In genomic region chr14:102949062-102949800, GRCh38 we compare ENCODE assay signal across 8 cellular contexts. TPM values are rescaled to one million over a fixed set of nuclear protein-coding genes. Genes with fewer than 3 reads are reported as not detected.
A peak's percentile ranks its signal among the peaks of the same experiment; 100 is the strongest.
DNase-seq lines count a peak whose midpoint lies in the region; ATAC-seq lines count a peak whose summit lies in the region.

No MANE protein-coding gene starts in this region.

- peaks cover 21 to 24% (median 21%) of the 10 kb centered on the region in 3 donors for H3K4me1 ChIP-seq in skeletal muscle tissue (ENCODE audit: control insufficient read depth in 3 of 3, insufficient read depth in 3 of 3, low read length in 3 of 3)

- no peaks in the 10 kb centered on the region for H3K27me3 ChIP-seq in skeletal muscle tissue (ENCODE audit: control insufficient read depth in 3 of 3, insufficient read depth in 3 of 3, low read length in 3 of 3)

- H3K4me1 Mint-ChIP-seq in activated naive CD4-positive, alpha-beta T cell treated with anti-CD3 and anti-CD28 coated beads for 36 hours (ENCODE audit: low read depth), result peaks cover 29% of the 10 kb centered on the region
- peaks cover 15% of the 10 kb centered on the region for H3K4me1 Mint-ChIP-seq in activated naive CD8-positive, alpha-beta T cell treated with anti-CD3 and anti-CD28 coated beads, Interleukin-2, amount 50 U/mL, for 24 hours

- peak overlapping the region; percentile 45 to 64 (median 57) for H3K9ac ChIP-seq in skeletal muscle tissue (ENCODE audit: low read depth in 1 of 3, low read length in 3 of 3)

- ATAC-seq in activated naive CD8-positive, alpha-beta T cell treated with anti-CD3 and anti-CD28 coated beads, Interleukin-2, amount 50 U/mL, for 24 hours, result peak; percentile 71
- ATAC-seq in GM18858 (IDR thresholded peaks at IDR 0.05; ENCODE audit: unreplicated experiment) (no peak), HG02884 (IDR thresholded peaks at IDR 0.05; ENCODE audit: unreplicated experiment) (no peak)

- H3K4me3 ChIP-seq in skeletal muscle tissue (ENCODE audit: low read length in 3 of 3), result peak overlapping the region in 2 of 3 donors; percentile 24 to 35

- H3K4me3 Mint-ChIP-seq in activated naive CD4-positive, alpha-beta T cell treated with anti-CD3 and anti-CD28 coated beads for 36 hours, result peak overlapping the region; percentile 4
- peak overlapping the region; percentile 12 for H3K4me3 Mint-ChIP-seq in activated naive CD8-positive, alpha-beta T cell treated with anti-CD3 and anti-CD28 coated beads, Interleukin-2, amount 50 U/mL, for 24 hours

- no peaks in the 10 kb centered on the region for H3K27me3 Mint-ChIP-seq in activated naive CD4-positive, alpha-beta T cell treated with anti-CD3 and anti-CD28 coated beads for 36 hours (ENCODE audit: low read depth)
- H3K27me3 Mint-ChIP-seq in activated naive CD8-positive, alpha-beta T cell treated with anti-CD3 and anti-CD28 coated beads, Interleukin-2, amount 50 U/mL, for 24 hours, result no peaks in the 10 kb centered on the region

- peak overlapping the region; percentile 28 for H3K27ac Mint-ChIP-seq in activated naive CD4-positive, alpha-beta T cell treated with anti-CD3 and anti-CD28 coated beads for 36 hours
- H3K27ac Mint-ChIP-seq in activated naive CD8-positive, alpha-beta T cell treated with anti-CD3 and anti-CD28 coated beads, Interleukin-2, amount 50 U/mL, for 24 hours, result peak overlapping the region; percentile 71

- H3K9me3 Mint-ChIP-seq in activated naive CD4-positive, alpha-beta T cell treated with anti-CD3 and anti-CD28 coated beads for 36 hours, result no peaks in the 10 kb centered on the region
- H3K9me3 Mint-ChIP-seq in activated naive CD8-positive, alpha-beta T cell treated with anti-CD3 and anti-CD28 coated beads, Interleukin-2, amount 50 U/mL, for 24 hours, result no peaks in the 10 kb centered on the region

- H3K27ac ChIP-seq in skeletal muscle tissue (ENCODE audit: low read depth, low read length), result peak overlapping the region; percentile 82

- CTCF ChIA-PET in activated naive CD4-positive, alpha-beta T cell treated with anti-CD3 and anti-CD28 coated beads for 36 hours (lab: Charles Lee), result interaction anchor here (0.6 to 0.9 kb wide), 5 partner anchors 189 to 953 kb away, joined by 3 to 6 read pairs (median 3); no protein-coding TSS in a partner anchor

- no peaks in the 10 kb centered on the region for H3K9me3 ChIP-seq in skeletal muscle tissue (ENCODE audit: control insufficient read depth in 3 of 3, low read length in 3 of 3)

- intact Hi-C loops in activated naive CD4-positive, alpha-beta T cell treated with anti-CD3 and anti-CD28 coated beads for 36 hours (cut with micrococcal nuclease), result no loop called here

- peak; percentile 69 for DNase-seq in activated naive CD4-positive, alpha-beta T cell treated with anti-CD3 and anti-CD28 coated beads for 36 hours
- no peak for DNase-seq in activated naive CD4-positive, alpha-beta T cell treated with Interleukin-2 at 50 U/mL for 16 hours
- DNase-seq in NAMALWA (ENCODE audit: low spot score) (peak; percentile 83), hippocampal formation (lab: John Stamatoyannopoulos, UW) (no peak)
- DNase-seq in activated naive CD8-positive, alpha-beta T cell treated with anti-CD3 and anti-CD28 coated beads, Interleukin-2, amount 50 U/mL, for 24 hours, result peak; percentile 36

- no peaks in the 10 kb centered on the region for H3K36me3 Mint-ChIP-seq in activated naive CD4-positive, alpha-beta T cell treated with anti-CD3 and anti-CD28 coated beads for 36 hours (ENCODE audit: low read depth)
- no peaks in the 10 kb centered on the region for H3K36me3 Mint-ChIP-seq in activated naive CD8-positive, alpha-beta T cell treated with anti-CD3 and anti-CD28 coated beads, Interleukin-2, amount 50 U/mL, for 24 hours (ENCODE audit: low read depth)

- H3K36me3 ChIP-seq in skeletal muscle tissue (ENCODE audit: control insufficient read depth in 3 of 3, insufficient read depth in 3 of 3, low read length in 3 of 3), result peaks cover 69 to 79% (median 69%) of the 10 kb centered on the region in 3 donors

RNA-seq across cellular contexts. Expression of gene AMN, which starts 26.8 kb away (rescaled TPM):
- total RNA-seq in activated naive CD4-positive, alpha-beta T cell treated with anti-CD3 and anti-CD28 coated beads for 36 hours, result under 1 TPM; 0.33 to 0.37 TPM
- 1.0 TPM for total RNA-seq in skeletal muscle tissue

Comparison
In these comparisons a context has a peak if more than half of its experiments do, and no peak if none do; other contexts are left out.
1. DNase-seq: peak in activated naive CD4-positive, alpha-beta T cell treated with anti-CD3 and anti-CD28 coated beads for 36 hours (single experiment), NAMALWA (single experiment) and activated naive CD8-positive, alpha-beta T cell treated with anti-CD3 and anti-CD28 coated beads, Interleukin-2, amount 50 U/mL, for 24 hours (single experiment); none in activated naive CD4-positive, alpha-beta T cell treated with Interleukin-2 at 50 U/mL for 16 hours (single experiment) and hippocampal formation (0 of 2).